ENCODE assay signal across 1 cellular context in the genomic region with DNA sequence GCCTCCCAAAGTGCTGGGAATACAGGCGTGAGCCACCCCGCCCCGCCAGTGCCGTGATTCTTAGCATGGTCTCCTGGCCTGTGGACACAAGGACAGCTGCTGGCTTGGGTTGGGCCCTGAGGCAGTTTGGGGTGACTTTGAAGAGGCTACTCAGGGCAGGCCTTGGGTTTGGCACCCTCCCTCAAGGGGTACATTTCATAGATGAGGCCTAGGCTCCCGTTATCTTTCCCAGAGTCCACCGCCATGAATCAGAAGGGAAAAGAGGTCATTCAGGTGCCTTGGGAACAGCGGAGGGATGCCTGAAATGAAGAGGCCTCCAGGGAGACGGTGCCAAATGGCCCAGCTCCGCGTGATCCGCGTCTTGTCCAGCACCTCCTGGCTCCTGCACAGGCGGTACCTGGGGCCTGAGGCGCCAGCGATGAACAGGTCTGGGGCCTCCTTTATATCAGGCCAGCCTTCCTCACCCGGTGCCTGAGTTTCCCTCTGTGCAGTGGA.
TF ChIP-seq lines count a peak whose summit lies in the region.

No MANE protein-coding gene starts in this region.

TF ChIP-seq in H1, 55 proteins besides CTCF, POLR2A, EP300 and RAD21:
- TF ChIP-seq NRF1 (IDR thresholded peaks at IDR 0.05; ENCODE audit: low read depth, low read length) = no peak
- no peak for TF ChIP-seq MAFK (IDR thresholded peaks at IDR 0.05; ENCODE audit: low read depth, low read length)
- TF ChIP-seq ASH2L (IDR thresholded peaks at IDR 0.05; ENCODE audit: low read length) = no peak
- TF ChIP-seq SIX5 (IDR thresholded peaks at IDR 0.05; ENCODE audit: low read depth, low read length) = no peak
TF ChIP-seq in H1: peak in this region for 0.
